Comparison of ENCODE assay signal across 23 cellular contexts in genomic region chr13:35716644-35717170, GRCh38.
"Had no signal": no experiment of that assay in that cellular context is flagged by ENCODE, and none has a peak within 500 bp of the region (broad histone marks: within the 10 kb centered on the region; RNA-seq: fewer than 3 reads in every experiment).

No MANE protein-coding gene starts in this region.

- ATAC-seq: activated CD4-positive, alpha-beta T cell treated with anti-CD3 and anti-CD28 coated beads for 36 hours; activated CD8-positive, alpha-beta memory T cell treated with anti-CD3 and anti-CD28 coated beads, Interleukin-2, amount 10 ng/mL, durations not matched to agents 7 days and 5 days; activated CD8-positive, alpha-beta T cell treated with anti-CD3 and anti-CD28 coated beads, Interleukin-2, amount 10 ng/mL, durations not matched to agents 7 days and 5 days; body of pancreas; effector memory CD8-positive, alpha-beta T cell; naive thymus-derived CD4-positive, alpha-beta T cell had no signal

- H3K27ac ChIP-seq: body of pancreas, pancreas, psoas muscle, tibial nerve had no signal

- DNase-seq: activated CD4-positive, alpha-beta T cell treated with anti-CD3 and anti-CD28 coated beads for 36 hours; activated CD4-positive, CD25-positive, alpha-beta regulatory T cell; activated CD8-positive, alpha-beta memory T cell treated with anti-CD3 and anti-CD28 coated beads, Interleukin-2, amount 10 ng/mL, durations not matched to agents 7 days and 5 days; activated CD8-positive, alpha-beta T cell treated with anti-CD3 and anti-CD28 coated beads, Interleukin-2, amount 10 ng/mL, durations not matched to agents 7 days and 5 days; activated effector memory CD4-positive, alpha-beta T cell treated with Interleukin-2 at 50 U/mL for 16 hours; activated naive CD4-positive, alpha-beta T cell treated with Interleukin-2 at 50 U/mL for 16 hours; aorta; body of pancreas; cortex of kidney; effector memory CD8-positive, alpha-beta T cell; erythroblast; head of caudate nucleus; mammary epithelial cell; midbrain; naive thymus-derived CD4-positive, alpha-beta T cell; nucleus accumbens; pancreas; psoas muscle; stimulated activated CD4-positive, alpha-beta T cell treated with anti-CD3 and anti-CD28 coated beads, Interleukin-2, amount 100 ng/mL, for 48 hours; stimulated activated naive CD4-positive, alpha-beta T cell treated with Interleukin-2 at 50 U/mL for 16 hours; T-helper 1 cell had no signal

- H3K4me3 ChIP-seq: body of pancreas, left lung, pancreas, psoas muscle, tibial nerve had no signal

- H3K9me3 ChIP-seq: body of pancreas, left lung, pancreas, psoas muscle, tibial nerve had no signal

- H3K27me3 ChIP-seq: body of pancreas, left lung, pancreas, tibial nerve had no signal

- H3K36me3 ChIP-seq: left lung, pancreas, tibial nerve had no signal

- H3K4me1 ChIP-seq: left lung, pancreas had no signal
